22 cellular contexts compared by ENCODE assay signal in the genomic region with DNA sequence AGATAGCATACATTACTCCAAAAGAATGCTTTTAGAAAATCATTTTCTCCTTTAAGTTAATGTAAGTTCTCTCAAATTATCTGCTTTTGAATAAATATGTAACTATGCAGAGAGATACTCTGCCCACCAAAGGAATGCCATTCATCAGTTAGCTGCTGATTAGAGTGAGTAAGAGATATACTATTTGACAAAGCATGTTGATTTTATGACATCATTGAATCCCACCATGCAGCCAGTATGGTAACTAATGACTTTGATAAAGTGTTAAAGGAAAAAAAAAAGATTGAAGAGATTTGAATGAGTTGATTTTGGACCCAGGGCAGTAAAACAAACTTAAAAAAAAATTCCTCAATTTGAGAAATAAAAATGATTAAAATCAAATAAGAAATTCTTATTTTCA.
DNase-seq lines count a peak whose midpoint lies in the region; ATAC-seq, FAIRE-seq and TF ChIP-seq lines count a peak whose summit lies in the region.
"Had no signal": no experiment of that assay in that cellular context is flagged by ENCODE, and none has a peak within 500 bp of the region (broad histone marks: within the 10 kb centered on the region; RNA-seq: fewer than 3 reads in every experiment).

No MANE protein-coding gene starts in this region.

- no peaks in the 10 kb centered on the region for H3K36me3 Mint-ChIP-seq in T-cell
- H3K36me3 Mint-ChIP-seq: activated naive CD8-positive, alpha-beta T cell had no signal

- dilution Hi-C loops in mammary epithelial cell (cut with HindIII; ENCODE audit: low sequenced_read_pairs): no loop called here

- H3K4me1 ChIP-seq in mammary epithelial cell (ENCODE audit: insufficient read depth, low read length) (no peaks in the 10 kb centered on the region), breast epithelium (no peaks in the 10 kb centered on the region)
- H3K4me1 ChIP-seq: heart left ventricle, sigmoid colon had no signal

- DNase-seq in mammary epithelial cell (no peak), breast epithelium (ENCODE audit: low spot score in 2 of 2) (no peak), SK-N-MC (ENCODE audit: low read depth, low spot score) (no peak), fibroblast of the aortic adventitia (ENCODE audit: low read depth) (peak; percentile 22), urothelium cell line (ENCODE audit: low spot score) (peak; percentile 13), T-cell (no peak), frontal cortex (ENCODE audit: low spot score in 2 of 2) (no peak)
- DNase-seq in activated effector memory CD4-positive, alpha-beta T cell treated with Interleukin-2 at 50 U/mL for 16 hours: no peak
- DNase-seq: activated CD4-positive, alpha-beta T cell treated with anti-CD3 and anti-CD28 coated beads, Interleukin-2, amount 50 U/mL, for 1 hour; heart left ventricle; islet precursor cell; NCI-H1105 treated with DMSO at 0.1 percent for 48 hours; NK-92 treated with Interleukin-12 subunit alpha and Interleukin-12 subunit beta, amount 100 ng/mL, for 24 hours; sigmoid colon; stimulated activated CD4-positive, alpha-beta T cell treated with anti-CD3 and anti-CD28 coated beads, Interleukin-4, amount 100 ng/mL, for 4 hours had no signal

- H3K36me3 ChIP-seq in mammary epithelial cell (ENCODE audit: insufficient read depth, low read length) (no peaks in the 10 kb centered on the region), breast epithelium (no peaks in the 10 kb centered on the region), SK-N-MC (ENCODE audit: insufficient read depth, low read length) (no peaks in the 10 kb centered on the region)
- H3K36me3 ChIP-seq: HAP-1, heart left ventricle, neutrophil, sigmoid colon, thoracic aorta had no signal

- intact Hi-C loops in mammary epithelial cell (cut with micrococcal nuclease): no loop called here
- intact Hi-C loops in breast epithelium (cut with DNase I; ENCODE audit: low total_unique reads): no loop called here

- TF ChIP-seq POLR2A in breast epithelium (IDR thresholded peaks at IDR 0.05): no peak

- peaks cover 6 to 12% (median 8%) of the 10 kb centered on the region in 3 donors for H3K9me3 Mint-ChIP-seq in T-cell

- no peaks in the 10 kb centered on the region for H3K9me3 ChIP-seq in mammary epithelial cell (replicated peaks; ENCODE audit: insufficient read depth, low read length)
- no peaks in the 10 kb centered on the region for H3K9me3 ChIP-seq in breast epithelium
- no peaks in the 10 kb centered on the region; the same call in 1 of the 2 replicates for H3K9me3 ChIP-seq in SK-N-MC (ENCODE audit: low read depth, low read length)
- H3K9me3 ChIP-seq: HAP-1, heart left ventricle, neutrophil, sigmoid colon, thoracic aorta had no signal

- H3K9ac ChIP-seq in mammary epithelial cell (ENCODE audit: insufficient read depth, low read length): no peak overlapping the region
- H3K9ac ChIP-seq in SK-N-MC (ENCODE audit: insufficient read length): no peak overlapping the region

- no peaks in the 10 kb centered on the region for H3K27me3 Mint-ChIP-seq in T-cell
- H3K27me3 Mint-ChIP-seq: activated naive CD8-positive, alpha-beta T cell had no signal

- H3K27me3 ChIP-seq in mammary epithelial cell (ENCODE audit: insufficient read depth, low read length) (no peaks in the 10 kb centered on the region), breast epithelium (no peaks in the 10 kb centered on the region)
- H3K27me3 ChIP-seq: heart left ventricle, neutrophil, sigmoid colon had no signal

- in situ Hi-C loops in mammary epithelial cell (cut with MboI; ENCODE audit: low sequenced_read_pairs in 2 of 2): no loop called here

- TF ChIP-seq CTCF in mammary epithelial cell (conservative IDR thresholded peaks at IDR 0.05 in 1 of 2, IDR thresholded peaks at IDR 0.05 in 1 of 2; ENCODE audit: extremely low read depth in 1 of 2, insufficient read depth in 1 of 2, low read depth in 1 of 2, low read length in 2 of 2) (no peak), breast epithelium (IDR thresholded peaks at IDR 0.05) (no peak), fibroblast of the aortic adventitia (IDR thresholded peaks at IDR 0.05; ENCODE audit: insufficient read depth, low read length) (no peak)

- ATAC-seq in T-cell (replicated peaks in 1 of 4): no peak
- ATAC-seq: GM12878, heart left ventricle, K562 had no signal

- no peak overlapping the region for H3K4me3 ChIP-seq in mammary epithelial cell (replicated peaks in 1 of 3; ENCODE audit: insufficient read depth in 1 of 3, low read depth in 2 of 3, low read length in 3 of 3)
- no peak overlapping the region for H3K4me3 ChIP-seq in breast epithelium
- no peak overlapping the region for H3K4me3 ChIP-seq in SK-N-MC
- no peak overlapping the region for H3K4me3 ChIP-seq in fibroblast of the aortic adventitia (ENCODE audit: low read depth, low read length)
- H3K4me3 ChIP-seq: GM12878, HAP-1, heart left ventricle, K562, sigmoid colon, thoracic aorta had no signal

- H3K4me2 ChIP-seq in mammary epithelial cell (ENCODE audit: insufficient read depth, low read depth, low read length): peak overlapping the region; percentile 42

- H3K79me2 ChIP-seq in mammary epithelial cell (ENCODE audit: insufficient read depth, low read length): no peaks in the 10 kb centered on the region

- no peak overlapping the region for H3K27ac Mint-ChIP-seq in T-cell
- H3K27ac Mint-ChIP-seq: activated naive CD8-positive, alpha-beta T cell had no signal

- H4K20me1 ChIP-seq in mammary epithelial cell (ENCODE audit: insufficient read depth, low read length): no peaks in the 10 kb centered on the region

- H3K4me1 Mint-ChIP-seq in T-cell: no peaks in the 10 kb centered on the region

- no peak overlapping the region for H2AFZ ChIP-seq in mammary epithelial cell (ENCODE audit: low read depth, low read length)

- POLR2A ChIA-PET in T-cell (lab: Charles Lee): no interaction called here

- FAIRE-seq in urothelium cell line (lab: Jason Lieb, UNC) (no peak), frontal cortex (lab: Jason Lieb, UNC) (no peak)
- FAIRE-seq: GM12878, K562 had no signal

- CTCF ChIA-PET in mammary epithelial cell (lab: Charles Lee; ENCODE audit: low non-redundant PET) (no interaction called here), T-cell (lab: Charles Lee) (no interaction called here)

- H3K27ac ChIP-seq in mammary epithelial cell (ENCODE audit: insufficient read depth, low read depth, low read length) (no peak overlapping the region), breast epithelium (no peak overlapping the region), SK-N-MC (peak overlapping the region; percentile 87; the same call in 1 of the 2 replicates)
- H3K27ac ChIP-seq: 22Rv1, heart left ventricle, neutrophil, sigmoid colon, thoracic aorta had no signal

- no peak overlapping the region for H3K4me3 Mint-ChIP-seq in T-cell
- H3K4me3 Mint-ChIP-seq: activated naive CD8-positive, alpha-beta T cell had no signal

- no TSS peak for BruUV-seq in mammary epithelial cell (replicated peaks; lab: Mats Ljungman, UMichigan)

Comparison
In these comparisons a context has a peak if more than half of its experiments do, and no peak if none do; other contexts are left out.
1. DNase-seq: peak in fibroblast of the aortic adventitia (single experiment) and urothelium cell line (single experiment); none in mammary epithelial cell (single experiment), breast epithelium (0 of 2), SK-N-MC (single experiment), T-cell (0 of 34), activated effector memory CD4-positive, alpha-beta T cell treated with Interleukin-2 at 50 U/mL for 16 hours (single experiment) and frontal cortex (0 of 2).